26 cellular contexts compared by ENCODE assay signal in genomic region chr17:39357978-39358377, GRCh38. TPM values are rescaled to one million over a fixed set of nuclear protein-coding genes. Genes with fewer than 3 reads are reported as not detected.
DNase-seq lines count a peak whose midpoint lies in the region; ATAC-seq, FAIRE-seq and TF ChIP-seq lines count a peak whose summit lies in the region.
"Had no signal": no experiment of that assay in that cellular context is flagged by ENCODE, and none has a peak within 500 bp of the region (broad histone marks: within the 10 kb centered on the region; RNA-seq: fewer than 3 reads in every experiment).

No MANE protein-coding gene starts in this region.

- TF ChIP-seq CTCF in CD14-positive monocyte (IDR thresholded peaks at IDR 0.05): no peak
- TF ChIP-seq CTCF in HepG2 (CRISPR knock-in tag; IDR thresholded peaks at IDR 0.05): no peak
- TF ChIP-seq CTCF in osteoblast (IDR thresholded peaks at IDR 0.05; ENCODE audit: extremely low read depth, low read depth, low read length): no peak

- in situ Hi-C loops in HepG2 (cut with HindIII; ENCODE audit: extremely low pct_ligation_motif_present, low pct_unique_long_range_greater_than_20kb): no loop called here

- H3K4me1 ChIP-seq in HepG2 (ENCODE audit: insufficient read depth, low read length) (peaks cover 20% of the 10 kb centered on the region), osteoblast (ENCODE audit: insufficient read depth, low read length) (no peaks in the 10 kb centered on the region)

- peak; percentile 43 for FAIRE-seq in HepG2 (lab: Jason Lieb, UNC)
- FAIRE-seq: GM12878, HTR-8/SVneo had no signal

- no peak overlapping the region for H3K9ac ChIP-seq in HepG2 (ENCODE audit: insufficient read depth, low read depth, low read length)
- H3K9ac ChIP-seq: GM23248 had no signal

- CTCF ChIA-PET in HepG2 (lab: Yijun Ruan, JAX; ENCODE audit: low intra/inter-chr PET ratio, low total read pairs): no interaction called here

- H3K36me3 Mint-ChIP-seq in CD14-positive monocyte (no peaks in the 10 kb centered on the region), T-helper 17 cell (ENCODE audit: low read depth) (peaks cover 3% of the 10 kb centered on the region)

- intact Hi-C loops in CD14-positive monocyte (cut with micrococcal nuclease) (no loop called here), HepG2 (cut with micrococcal nuclease; ENCODE audit: unreplicated experiment) (no loop called here)

- 39% methylated on average over 3 of the region's 3 CpGs for WGBS in HepG2 (ENCODE audit: low lambda C conversion rate)

- H3K4me3 Mint-ChIP-seq in CD14-positive monocyte: no peak overlapping the region
- H3K4me3 Mint-ChIP-seq in T-helper 17 cell: no peak overlapping the region
- H3K4me3 Mint-ChIP-seq: CD4-positive, alpha-beta memory T cell; IgD-negative memory B cell had no signal

- H4K20me1 ChIP-seq in HepG2 (ENCODE audit: insufficient read depth, low read length) (peaks cover 17% of the 10 kb centered on the region), osteoblast (ENCODE audit: insufficient read depth, low read length) (peaks cover 30% of the 10 kb centered on the region)

- H3K27ac Mint-ChIP-seq in CD14-positive monocyte (peak overlapping the region in 4 of 7 donors; percentile 18 to 78 (median 44)), T-helper 17 cell (peak overlapping the region; percentile 29)
- H3K27ac Mint-ChIP-seq: IgD-negative memory B cell had no signal

- H3K27me3 ChIP-seq in HepG2 (ENCODE audit: control insufficient read depth in 1 of 2, insufficient read depth in 2 of 2, low read length in 2 of 2) (no peaks in the 10 kb centered on the region), osteoblast (ENCODE audit: insufficient read depth, low read length) (no peaks in the 10 kb centered on the region)

- peaks cover 3% of the 10 kb centered on the region for H3K79me2 ChIP-seq in HepG2 (ENCODE audit: insufficient read depth, low read length)
- peaks cover 23% of the 10 kb centered on the region for H3K79me2 ChIP-seq in osteoblast (ENCODE audit: insufficient read depth, low read length)

- no TSS peak for BruUV-seq in HepG2 (replicated peaks; lab: Mats Ljungman, UMichigan)

- H3K4me2 ChIP-seq in HepG2 (ENCODE audit: low read depth, low read length) (no peak overlapping the region), osteoblast (ENCODE audit: insufficient read depth, low read length) (no peak overlapping the region)

- no peaks in the 10 kb centered on the region for H3K9me3 ChIP-seq in T-helper 17 cell (ENCODE audit: control insufficient read depth, low read length, poor library complexity, severe bottlenecking)
- no peaks in the 10 kb centered on the region for H3K9me3 ChIP-seq in HepG2 (ENCODE audit: low read length)
- H3K9me3 ChIP-seq in osteoblast (ENCODE audit: low read depth, low read length): no peaks in the 10 kb centered on the region

- H3K4me1 Mint-ChIP-seq in CD14-positive monocyte (peaks cover 41% of the 10 kb centered on the region), T-helper 17 cell (peaks cover 17% of the 10 kb centered on the region)

- H3K27ac ChIP-seq in HepG2 (ENCODE audit: extremely low read length, insufficient read depth, low read length) (peak overlapping the region; percentile 2), osteoblast (ENCODE audit: low read depth, low read length) (no peak overlapping the region)
- H3K27ac ChIP-seq: GM23248 had no signal

- H3K27me3 Mint-ChIP-seq in CD14-positive monocyte (ENCODE audit: low read depth in 3 of 3): no peaks in the 10 kb centered on the region
- no peaks in the 10 kb centered on the region for H3K27me3 Mint-ChIP-seq in T-helper 17 cell
- H3K27me3 Mint-ChIP-seq: CD4-positive, alpha-beta memory T cell; IgD-negative memory B cell had no signal

- DNase-seq in CD14-positive monocyte (ENCODE audit: low spot score) (no peak), T-helper 17 cell (no peak), HepG2 (ENCODE audit: low spot score) (peak; percentile 17), osteoblast (ENCODE audit: insufficient read length, low spot score, missing footprints) (peak; percentile 10), NCI-H226 (no peak), NCI-H2196 (lab: John Stamatoyannopoulos, UW; ENCODE audit: unreplicated experiment) (no peak), HK-2 (ENCODE audit: unreplicated experiment) (no peak)
- DNase-seq: 8988T; CD4-positive, alpha-beta memory T cell; DMS53; EL; GM23248; MM.1S; NCI-H1092; NCI-H1436 treated with DMSO at 0.1 percent for 48 hours; NCI-H2081 treated with DMSO at 0.1 percent for 48 hours; NCI-H524; NCI-H82; RPMI8226; SHP77 treated with DMSO at 0.1 percent for 48 hours had no signal

- no peaks in the 10 kb centered on the region for H3K36me3 ChIP-seq in HepG2 (replicated peaks in 1 of 2; ENCODE audit: control insufficient read depth in 1 of 2, insufficient read depth in 2 of 2, low read length in 2 of 2)
- no peaks in the 10 kb centered on the region for H3K36me3 ChIP-seq in osteoblast (ENCODE audit: insufficient read depth, low read length)

- no peak overlapping the region for H3K4me3 ChIP-seq in HepG2 (replicated peaks in 1 of 3; ENCODE audit: insufficient read depth in 1 of 3, low read depth in 2 of 3, low read length in 3 of 3)
- no peak overlapping the region for H3K4me3 ChIP-seq in osteoblast (ENCODE audit: insufficient read depth, low read length)
- H3K4me3 ChIP-seq: GM12878, GM23248 had no signal

- ATAC-seq in T-helper 17 cell (no peak), HepG2 (peak; percentile 67), HG03571 (IDR thresholded peaks at IDR 0.05; ENCODE audit: unreplicated experiment) (no peak)
- ATAC-seq: GM12878, HCT116, SK-N-SH treated with all-trans-retinoic acid at 6 μM for 48 hours had no signal

- no peak for TF ChIP-seq POLR2A in HepG2 (IDR thresholded peaks at IDR 0.05; ENCODE audit: insufficient read depth in 1 of 2, low read depth in 2 of 2, low read length in 2 of 2)

- peaks cover 0 to 2% (median 0%) of the 10 kb centered on the region in 7 donors for H3K9me3 Mint-ChIP-seq in CD14-positive monocyte
- H3K9me3 Mint-ChIP-seq: CD4-positive, alpha-beta memory T cell; IgD-negative memory B cell had no signal

- H2AFZ ChIP-seq in HepG2 (ENCODE audit: low read length) (no peak overlapping the region), osteoblast (ENCODE audit: low read length) (no peak overlapping the region)
- H2AFZ ChIP-seq: GM23248 had no signal

- POLR2A ChIA-PET in HepG2 (lab: Yijun Ruan, JAX): no interaction called here

- no peak for TF ChIP-seq EP300 in HepG2 (IDR thresholded peaks at IDR 0.05; ENCODE audit: low read depth in 2 of 2, low read length in 2 of 2)
- TF ChIP-seq EP300 in HepG2 (CRISPR knock-in tag; IDR thresholded peaks at IDR 0.05; ENCODE audit: borderline replicate concordance): no peak

- no peak for TF ChIP-seq RAD21 in HepG2 (CRISPR knock-in tag; IDR thresholded peaks at IDR 0.05)

TF ChIP-seq in HepG2, 621 proteins besides CTCF, POLR2A, EP300 and RAD21:
- peak; percentile 43 for TF ChIP-seq HNF4A (CRISPR knock-in tag; IDR thresholded peaks at IDR 0.05)
- no peak for TF ChIP-seq THAP11 (CRISPR knock-in tag; IDR thresholded peaks at IDR 0.05)

RNA-seq across cellular contexts. Expression of gene FBXL20, which starts 43.4 kb away (rescaled TPM):
- polyA plus RNA-seq in CD14-positive monocyte: 1 to 10 TPM; 4.0 to 4.7 TPM
- 10 to 100 TPM; 23.4 to 30.4 TPM for total RNA-seq in T-helper 17 cell
- total RNA-seq in HepG2 (2016; rRNA removed; fragmentation: Illumina TruSeq; extraction: Trizol): 10.2 and 10.6 TPM in 2 replicates
- total RNA-seq in HepG2 (2016; cell fraction: cytosol; rRNA removed; fragmentation: Illumina TruSeq; extraction: Trizol; ENCODE audit: low read depth): 4.1 and 5.1 TPM in 2 replicates
- 9.3 and 10.2 TPM in 2 replicates for total RNA-seq in HepG2 (2016; cell fraction: insoluble cytoplasmic fraction; rRNA removed; fragmentation: Illumina TruSeq; extraction: Trizol)
- 10.7 and 11.6 TPM in 2 replicates for total RNA-seq in HepG2 (2016; cell fraction: membrane; rRNA removed; fragmentation: Illumina TruSeq; extraction: Trizol)
- 10.7 and 11.2 TPM in 2 replicates for total RNA-seq in HepG2 (2016; cell fraction: nucleus; rRNA removed; fragmentation: Illumina TruSeq; extraction: Trizol)
- polyA plus RNA-seq in HepG2 (2011; rRNA removed): 8.6 and 10.3 TPM in 2 replicates
- 4.0 and 5.6 TPM in 2 replicates for polyA plus RNA-seq in HepG2 (2011; cell fraction: cytosol; rRNA removed)
- polyA plus RNA-seq in HepG2 (2011; cell fraction: nucleus; rRNA removed): 8.7 and 9.9 TPM in 2 replicates
- polyA plus RNA-seq in HepG2 (2012): 6.3 and 7.0 TPM in 2 replicates
- 3.3 and 4.2 TPM in 2 replicates for polyA plus RNA-seq in HepG2 (2016; cell fraction: cytosol; fragmentation: Illumina TruSeq; extraction: Trizol; ENCODE audit: low read depth)
- polyA plus RNA-seq in HepG2 (2016; cell fraction: insoluble cytoplasmic fraction; fragmentation: Illumina TruSeq; extraction: Trizol; ENCODE audit: low read depth): 7.4 and 8.3 TPM in 2 replicates
- polyA plus RNA-seq in HepG2 (2016; cell fraction: membrane; fragmentation: Illumina TruSeq; extraction: Trizol; ENCODE audit: low read depth): 8.4 and 10.3 TPM in 2 replicates
- polyA plus RNA-seq in HepG2 (2016; cell fraction: nucleus; fragmentation: Illumina TruSeq; extraction: Trizol; ENCODE audit: insufficient read depth, low read depth): 12.9 and 13.2 TPM in 2 replicates
- polyA minus RNA-seq in HepG2 (2011; rRNA and poly(A)+ RNA removed; ENCODE audit: low replicate concordance): 12.6 and 13.8 TPM in 2 replicates
- polyA minus RNA-seq in HepG2 (2011; cell fraction: cytosol; rRNA and poly(A)+ RNA removed): 7.7 and 10.4 TPM in 2 replicates
- polyA minus RNA-seq in HepG2 (2011; cell fraction: nucleus; rRNA and poly(A)+ RNA removed): 11.8 and 12.8 TPM in 2 replicates
- total RNA-seq in osteoblast: 20.3 and 22.1 TPM in 2 replicates

Comparison
In these comparisons a context has a peak if more than half of its experiments do, and no peak if none do; other contexts are left out.
1. DNase-seq: peak in HepG2 (single experiment) and osteoblast (single experiment); none in CD14-positive monocyte (single experiment), T-helper 17 cell (0 of 3), NCI-H226 (single experiment), NCI-H2196 (single experiment) and HK-2 (single experiment).